24 cellular contexts compared by ENCODE assay signal in genomic region chr5:93221-93980, GRCh38. TPM values are rescaled to one million over a fixed set of nuclear protein-coding genes. Genes with fewer than 3 reads are reported as not detected.
DNase-seq lines count a peak whose midpoint lies in the region; ATAC-seq, FAIRE-seq and TF ChIP-seq lines count a peak whose summit lies in the region.
"Had no signal": no experiment of that assay in that cellular context is flagged by ENCODE, and none has a peak within 500 bp of the region (broad histone marks: within the 10 kb centered on the region; RNA-seq: fewer than 3 reads in every experiment).

No MANE protein-coding gene starts in this region.

- H3K36me3 ChIP-seq in BLaER1 treated with 17β-estradiol and CSF1 and Interleukin-3, amounts not matched to agents 10 nM and 100 nM, result peaks cover 0 to 42% (median 25%) of the 10 kb centered on the region in 11 experiments; a peak in 14 of 22 replicates
- H3K36me3 ChIP-seq: BE2C, sigmoid colon had no signal

- peak overlapping the region in 3 of 11 experiments; percentile 2 to 55 (median 50); a peak in 2 of 22 replicates for H3K27ac ChIP-seq in BLaER1 treated with 17β-estradiol and CSF1 and Interleukin-3, amounts not matched to agents 10 nM and 100 nM
- H3K27ac ChIP-seq: A549, sigmoid colon, SK-N-MC had no signal

- H3K27me3 ChIP-seq in BLaER1 treated with 17β-estradiol and CSF1 and Interleukin-3, amounts not matched to agents 10 nM and 100 nM, result peaks cover 0 to 26% (median 0%) of the 10 kb centered on the region in 11 experiments; a peak in 5 of 22 replicates

- peak overlapping the region in 6 of 10 experiments; percentile 53 to 65 (median 57); a peak in 10 of 20 replicates for H3K4me3 ChIP-seq in BLaER1 treated with 17β-estradiol and CSF1 and Interleukin-3, amounts not matched to agents 10 nM and 100 nM
- H3K4me3 ChIP-seq: A549, lung, SK-N-MC had no signal

- no peak for ATAC-seq in HG03571 (IDR thresholded peaks at IDR 0.05; ENCODE audit: unreplicated experiment)
- ATAC-seq in GM18861 (IDR thresholded peaks at IDR 0.05; ENCODE audit: unreplicated experiment), result no peak
- no peak for ATAC-seq in GM21529 (IDR thresholded peaks at IDR 0.05; ENCODE audit: unreplicated experiment)
- ATAC-seq: A549 had no signal

- H3K9ac ChIP-seq in BLaER1 treated with 17β-estradiol and CSF1 and Interleukin-3, amounts not matched to agents 10 nM and 100 nM, result peak overlapping the region in 7 of 11 experiments; percentile 46 to 79 (median 70); a peak in 13 of 22 replicates

- peak overlapping the region in 9 of 11 experiments; percentile 59 to 82 (median 73); a peak in 17 of 22 replicates for H3K4me2 ChIP-seq in BLaER1 treated with 17β-estradiol and CSF1 and Interleukin-3, amounts not matched to agents 10 nM and 100 nM

- no peaks in the 10 kb centered on the region for H3K9me3 ChIP-seq in BLaER1 treated with 17β-estradiol and CSF1 and Interleukin-3, amounts not matched to agents 10 nM and 100 nM (replicated peaks in 1 of 11)
- H3K9me3 ChIP-seq: A549, BE2C, sigmoid colon had no signal

- FAIRE-seq in HTR-8/SVneo (lab: Jason Lieb, UNC), result peak; percentile 72
- FAIRE-seq: A549, GM18507, kidney had no signal

- H3K27me3 Mint-ChIP-seq in glutamatergic neuron (ENCODE audit: unreplicated experiment) (peaks cover 6% of the 10 kb centered on the region), neural crest cell (ENCODE audit: low read depth) (peaks cover 36% of the 10 kb centered on the region)

- peak overlapping the region; percentile 38 for H3K27ac Mint-ChIP-seq in glutamatergic neuron (ENCODE audit: unreplicated experiment)
- no peak overlapping the region for H3K27ac Mint-ChIP-seq in neural crest cell (ENCODE audit: unreplicated experiment)
- H3K27ac Mint-ChIP-seq: activated naive CD8-positive, alpha-beta T cell treated with anti-CD3 and anti-CD28 coated beads for 36 hours; activated T-helper 2 cell treated with anti-CD3 and anti-CD28 coated beads, Interferon-gamma antibody, Interleukin-2, Interleukin-4, amounts not matched to agents 10 μg/mL and 5 μg/mL and 100 μg/mL, durations not matched to agents 14 hours and 24 hours and 36 hours had no signal

- H3K36me3 Mint-ChIP-seq in glutamatergic neuron (ENCODE audit: unreplicated experiment), result no peaks in the 10 kb centered on the region
- peaks cover 13% of the 10 kb centered on the region for H3K36me3 Mint-ChIP-seq in neural crest cell (ENCODE audit: low read depth)
- H3K36me3 Mint-ChIP-seq: activated naive CD8-positive, alpha-beta T cell treated with anti-CD3 and anti-CD28 coated beads for 36 hours had no signal

- H3K4me3 Mint-ChIP-seq in glutamatergic neuron (ENCODE audit: unreplicated experiment) (peak overlapping the region; percentile 90), neural crest cell (peak overlapping the region; percentile 89)

- peaks cover 2% of the 10 kb centered on the region for H3K9me3 Mint-ChIP-seq in glutamatergic neuron (ENCODE audit: unreplicated experiment)
- H3K9me3 Mint-ChIP-seq in neural crest cell, result no peaks in the 10 kb centered on the region
- H3K9me3 Mint-ChIP-seq: activated naive CD8-positive, alpha-beta T cell treated with anti-CD3 and anti-CD28 coated beads for 36 hours; activated T-helper 2 cell treated with anti-CD3 and anti-CD28 coated beads, Interferon-gamma antibody, Interleukin-2, Interleukin-4, amounts not matched to agents 10 μg/mL and 5 μg/mL and 100 μg/mL, durations not matched to agents 14 hours and 24 hours and 36 hours had no signal

- H3K4me1 Mint-ChIP-seq in glutamatergic neuron (ENCODE audit: low read depth, unreplicated experiment), result peaks cover 16% of the 10 kb centered on the region
- peaks cover 19% of the 10 kb centered on the region for H3K4me1 Mint-ChIP-seq in neural crest cell

- DNase-seq in HTR-8/SVneo (ENCODE audit: insufficient read length, low spot score), result no peak
- peak; percentile 22 for DNase-seq in glutamatergic neuron
- DNase-seq in neural crest cell (ENCODE audit: low read depth, low spot score), result no peak
- no peak for DNase-seq in activated CD4-positive, CD25-positive, alpha-beta regulatory T cell (lab: John Stamatoyannopoulos, UW)
- DNase-seq: activated CD4-positive, alpha-beta T cell treated with anti-CD3 and anti-CD28 coated beads, Interleukin-2, amount 50 U/mL, for 1 hour; activated naive CD8-positive, alpha-beta T cell treated with anti-CD3 and anti-CD28 coated beads for 36 hours; BE2C; Calu3; kidney; NCI-H1105; NCI-H2107; NCI-H510A treated with DMSO at 0.1 percent for 48 hours; sigmoid colon; T-helper 2 cell had no signal

- TF ChIP-seq CTCF in glutamatergic neuron (IDR thresholded peaks at IDR 0.05; ENCODE audit: partially characterized antibody, unreplicated experiment) (no peak), neural crest cell (conservative IDR thresholded peaks at IDR 0.05) (no peak)

- peaks cover 0 to 54% (median 26%) of the 10 kb centered on the region in 10 experiments; a peak in 14 of 20 replicates for H3K4me1 ChIP-seq in BLaER1 treated with 17β-estradiol and CSF1 and Interleukin-3, amounts not matched to agents 10 nM and 100 nM
- H3K4me1 ChIP-seq: BE2C had no signal

- H4K20me1 ChIP-seq in BLaER1 treated with 17β-estradiol and CSF1 and Interleukin-3, amounts not matched to agents 10 nM and 100 nM, result peaks cover 0 to 7% (median 0%) of the 10 kb centered on the region in 11 experiments; a peak in 3 of 22 replicates

RNA-seq across cellular contexts. Expression of gene PLEKHG4B, which starts 1.4 kb away (rescaled TPM):
- 49.4 TPM for total RNA-seq in glutamatergic neuron (ENCODE audit: unreplicated experiment)
- total RNA-seq in neural crest cell, result 21.7 and 22.0 TPM in 2 replicates
- total RNA-seq: activated T-helper 2 cell treated with anti-CD3 and anti-CD28 coated beads, Interferon-gamma antibody, Interleukin-2, Interleukin-4, amounts not matched to agents 10 μg/mL and 5 μg/mL and 100 μg/mL, durations not matched to agents 14 hours and 24 hours and 36 hours; HT-29 had no signal
